8 cellular contexts compared by ENCODE assay signal in the genomic region with DNA sequence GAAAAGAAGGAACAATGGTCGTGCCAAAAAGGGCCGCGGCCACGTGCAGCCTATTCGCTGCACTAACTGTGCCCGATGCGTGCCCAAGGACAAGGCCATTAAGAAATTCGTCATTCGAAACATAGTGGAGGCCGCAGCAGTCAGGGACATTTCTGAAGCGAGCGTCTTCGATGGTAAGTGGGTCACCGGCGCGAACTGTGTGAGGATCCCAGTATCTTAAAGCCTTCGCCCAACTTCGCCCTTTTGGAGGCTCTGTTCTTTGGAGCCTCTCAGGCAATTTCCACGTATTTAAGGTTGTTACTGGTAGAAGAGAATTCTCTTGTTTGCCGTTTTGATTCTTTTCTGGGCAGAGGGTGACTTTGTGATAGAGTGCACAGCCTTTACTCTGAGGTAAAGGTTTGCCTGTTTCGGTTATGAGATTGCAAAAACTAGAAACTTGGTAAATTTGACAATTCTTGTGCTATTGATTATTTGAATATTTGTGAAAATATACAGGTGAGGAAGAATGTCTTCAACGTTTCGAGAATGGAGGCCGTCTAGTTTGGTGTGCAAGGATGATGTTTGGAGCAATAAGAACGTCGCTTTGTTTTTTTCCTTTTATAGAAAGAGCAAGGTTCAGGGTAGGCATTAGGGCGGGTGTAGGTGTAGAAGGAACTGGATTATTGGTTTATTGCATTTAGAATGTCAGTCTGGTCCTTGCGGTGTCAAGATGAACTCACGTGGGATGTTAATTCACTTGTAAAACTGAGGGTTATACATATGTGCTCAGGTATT. TPM values are rescaled to one million over a fixed set of nuclear protein-coding genes. Genes with fewer than 3 reads are reported as not detected.
DNase-seq lines count a peak whose midpoint lies in the region; ATAC-seq and TF ChIP-seq lines count a peak whose summit lies in the region.

No MANE protein-coding gene starts in this region.

- no peaks in the 10 kb centered on the region for H3K27me3 Mint-ChIP-seq in naive B cell

- H3K4me3 Mint-ChIP-seq in naive B cell: peak overlapping the region; percentile 91 to 100 (median 99)

- H3K27ac ChIP-seq in cingulate gyrus (ENCODE audit: low read depth, low read length): peak overlapping the region; percentile 99

- H3K36me3 Mint-ChIP-seq in naive B cell: peaks cover 5 to 7% of the 10 kb centered on the region in 2 donors

- ATAC-seq in naive B cell (ENCODE audit: low read depth in 2 of 2) (no peak), GM21360 (IDR thresholded peaks at IDR 0.05; ENCODE audit: unreplicated experiment) (no peak), HG03196 (IDR thresholded peaks at IDR 0.05; ENCODE audit: unreplicated experiment) (no peak)

- H3K4me1 Mint-ChIP-seq in naive B cell: peaks cover 17 to 44% (median 23%) of the 10 kb centered on the region in 3 donors

- TF ChIP-seq CTCF in AG09309 (IDR thresholded peaks at IDR 0.05; ENCODE audit: control insufficient read depth, insufficient read depth, low read depth, low read length, missing control alignments) (no peak), LNCaP clone FGC (IDR thresholded peaks at IDR 0.05; ENCODE audit: control insufficient read depth, extremely low read depth, insufficient read depth) (no peak)

- H3K4me3 ChIP-seq in AG09309 (ENCODE audit: control insufficient read depth, low read depth, low read length) (peak overlapping the region; percentile 98), LNCaP clone FGC (ENCODE audit: low read depth, low read length) (peak overlapping the region; percentile 67)

- no peaks in the 10 kb centered on the region for H3K9me3 Mint-ChIP-seq in naive B cell

- DNase-seq in AG09309 (ENCODE audit: low read depth) (no peak), LNCaP clone FGC (ENCODE audit: low read depth) (no peak), naive B cell (no peak), GM19238 (ENCODE audit: insufficient read length, low spot score) (no peak), NCI-H2107 treated with DMSO at 0.1 percent for 48 hours (lab: John Stamatoyannopoulos, UW; ENCODE audit: unreplicated experiment) (no peak)

- H3K27ac Mint-ChIP-seq in naive B cell: peak overlapping the region; percentile 97 to 100 (median 98)

RNA-seq across cellular contexts. Expression of gene RPS26, which starts 0.9 kb away (rescaled TPM):
- polyA plus RNA-seq in naive B cell (ENCODE audit: low read depth in 6 of 6): 100 to 1,000 TPM; 199 to 764 (median 532) TPM

RNA-seq across cellular contexts. Expression of gene IKZF4, which starts 21.8 kb away (rescaled TPM):
- polyA plus RNA-seq in naive B cell (ENCODE audit: low read depth in 6 of 6): under 1 TPM in 5 of 6 donors, not detected in 1; 0.14 to 0.32 (median 0.25) TPM

RNA-seq across cellular contexts. Expression of gene ERBB3, which starts 37.3 kb away (rescaled TPM):
- polyA plus RNA-seq in naive B cell (ENCODE audit: low read depth in 6 of 6): not detected

RNA-seq across cellular contexts. Expression of gene SUOX, which starts 45.5 kb away (rescaled TPM):
- polyA plus RNA-seq in naive B cell (ENCODE audit: low read depth in 6 of 6): under 1 TPM in 4 of 6 donors, not detected in 2; 0.18 to 0.58 (median 0.31) TPM
